12 cellular contexts compared by ENCODE assay signal in genomic region chr13:98273824-98274786, GRCh38.
DNase-seq lines count a peak whose midpoint lies in the region; FAIRE-seq and TF ChIP-seq lines count a peak whose summit lies in the region.
"Had no signal": no experiment of that assay in that cellular context is flagged by ENCODE, and none has a peak within 500 bp of the region (broad histone marks: within the 10 kb centered on the region; RNA-seq: fewer than 3 reads in every experiment).

No MANE protein-coding gene starts in this region.

- H3K79me2 ChIP-seq in mammary epithelial cell (ENCODE audit: insufficient read depth, low read length): no peaks in the 10 kb centered on the region

- intact Hi-C loops in kidney (cut with DNase I) (no loop called here), mammary epithelial cell (cut with micrococcal nuclease) (no loop called here)

- H2AFZ ChIP-seq in mammary epithelial cell (ENCODE audit: low read depth, low read length): no peak overlapping the region

- H3K9me3 ChIP-seq in iPS-18a (ENCODE audit: control insufficient read depth, low read depth, low read length) (no peaks in the 10 kb centered on the region), kidney (ENCODE audit: control insufficient read depth in 1 of 2, low read length in 2 of 2) (no peaks in the 10 kb centered on the region), mammary epithelial cell (replicated peaks; ENCODE audit: insufficient read depth, low read length) (no peaks in the 10 kb centered on the region)
- H3K9me3 ChIP-seq: heart left ventricle, suprapubic skin had no signal

- peak overlapping the region; percentile 40 for H3K9ac ChIP-seq in iPS-18a (ENCODE audit: low read length)
- H3K9ac ChIP-seq in kidney (ENCODE audit: low read length in 2 of 2): peak overlapping the region in 1 of 2 donors; percentile 48
- no peak overlapping the region for H3K9ac ChIP-seq in mammary epithelial cell (ENCODE audit: insufficient read depth, low read length)

- H3K4me2 ChIP-seq in mammary epithelial cell (ENCODE audit: insufficient read depth, low read depth, low read length): no peak overlapping the region

- FAIRE-seq in kidney (lab: Jason Lieb, UNC): no peak
- FAIRE-seq: TTC549 had no signal

- H3K4me1 ChIP-seq in iPS-18a (ENCODE audit: control insufficient read depth, low read depth, low read length): peaks cover 30% of the 10 kb centered on the region
- H3K4me1 ChIP-seq in kidney (ENCODE audit: control insufficient read depth in 1 of 2, insufficient read depth in 1 of 2, low read depth in 1 of 2, low read length in 2 of 2): peaks cover 14 to 64% of the 10 kb centered on the region in 2 donors
- no peaks in the 10 kb centered on the region for H3K4me1 ChIP-seq in mammary epithelial cell (ENCODE audit: insufficient read depth, low read length)
- H3K4me1 ChIP-seq: suprapubic skin had no signal

- TF ChIP-seq CTCF in kidney (IDR thresholded peaks at IDR 0.05; ENCODE audit: borderline replicate concordance, extremely low read depth, insufficient read depth) (no peak), mammary epithelial cell (conservative IDR thresholded peaks at IDR 0.05 in 1 of 2, IDR thresholded peaks at IDR 0.05 in 1 of 2; ENCODE audit: extremely low read depth in 1 of 2, insufficient read depth in 1 of 2, low read depth in 1 of 2, low read length in 2 of 2) (no peak)

- dilution Hi-C loops in mammary epithelial cell (cut with HindIII; ENCODE audit: low sequenced_read_pairs): no loop called here

- BruUV-seq in mammary epithelial cell (replicated peaks; lab: Mats Ljungman, UMichigan): no TSS peak

- peak overlapping the region; percentile 23 for H3K27ac ChIP-seq in iPS-18a (ENCODE audit: low read length)
- peak overlapping the region in 1 of 2 donors; percentile 53 for H3K27ac ChIP-seq in kidney (ENCODE audit: low read depth in 2 of 2, low read length in 2 of 2)
- no peak overlapping the region for H3K27ac ChIP-seq in mammary epithelial cell (ENCODE audit: insufficient read depth, low read depth, low read length)
- H3K27ac ChIP-seq: heart left ventricle, suprapubic skin had no signal

- no peaks in the 10 kb centered on the region for H3K36me3 ChIP-seq in iPS-18a (ENCODE audit: control insufficient read depth, low read depth, low read length)
- no peaks in the 10 kb centered on the region for H3K36me3 ChIP-seq in kidney (ENCODE audit: control insufficient read depth in 1 of 2, insufficient read depth in 2 of 2, low read length in 2 of 2)
- H3K36me3 ChIP-seq in mammary epithelial cell (ENCODE audit: insufficient read depth, low read length): no peaks in the 10 kb centered on the region
- H3K36me3 ChIP-seq: heart left ventricle, suprapubic skin had no signal

- H3K4me3 ChIP-seq in iPS-18a (ENCODE audit: low read length): no peak overlapping the region
- H3K4me3 ChIP-seq in kidney (ENCODE audit: low read length in 2 of 2): peak overlapping the region in 1 of 2 donors; percentile 15
- no peak overlapping the region for H3K4me3 ChIP-seq in mammary epithelial cell (replicated peaks in 1 of 3; ENCODE audit: insufficient read depth in 1 of 3, low read depth in 2 of 3, low read length in 3 of 3)
- H3K4me3 ChIP-seq: heart left ventricle, suprapubic skin had no signal

- CTCF ChIA-PET in mammary epithelial cell (lab: Charles Lee; ENCODE audit: low non-redundant PET): no interaction called here

- H4K20me1 ChIP-seq in mammary epithelial cell (ENCODE audit: insufficient read depth, low read length): no peaks in the 10 kb centered on the region

- DNase-seq in NCI-H128 (lab: John Stamatoyannopoulos, UW; ENCODE audit: unreplicated experiment): peak; percentile 20
- DNase-seq in SK-MEL-5 (ENCODE audit: low read depth, low spot score): peak; percentile 77
- peak; percentile 53 for DNase-seq in retina
- DNase-seq in kidney: no peak
- DNase-seq in NAMALWA (ENCODE audit: low spot score): no peak
- no peak for DNase-seq in mammary epithelial cell
- DNase-seq: Calu3, GOT3, heart left ventricle had no signal

- in situ Hi-C loops in SK-MEL-5 (cut with HindIII; ENCODE audit: low pct_unique_long_range_greater_than_20kb, low sequenced_read_pairs) (no loop called here), mammary epithelial cell (cut with MboI; ENCODE audit: low sequenced_read_pairs in 2 of 2) (no loop called here)

- H3K27me3 ChIP-seq in iPS-18a (ENCODE audit: control insufficient read depth, insufficient read depth, low read length): no peaks in the 10 kb centered on the region
- H3K27me3 ChIP-seq in mammary epithelial cell (ENCODE audit: insufficient read depth, low read length): no peaks in the 10 kb centered on the region
- H3K27me3 ChIP-seq: heart left ventricle, suprapubic skin had no signal

- 87% methylated on average over 13 of the region's 13 CpGs for WGBS in mammary epithelial cell (ENCODE audit: low coverage, missing lambda C conversion rate)

Comparison
In these comparisons a context has a peak if more than half of its experiments do, and no peak if none do; other contexts are left out.
1. DNase-seq: peak in NCI-H128 (single experiment), SK-MEL-5 (single experiment) and retina (single experiment); none in kidney (single experiment), NAMALWA (single experiment) and mammary epithelial cell (single experiment).